ENCODE assay signal across 1 cellular context in genomic region chr13:51222510-51223283, GRCh38.
TF ChIP-seq lines count a peak whose summit lies in the region.

No MANE protein-coding gene starts in this region.

TF ChIP-seq in HEK293, 187 proteins besides CTCF, POLR2A, EP300 and RAD21 (continued from another document and continues in another):
- TF ChIP-seq HOXA7 (CRISPR knock-in tag; IDR thresholded peaks at IDR 0.05; ENCODE audit: borderline replicate concordance), result no peak
- no peak for TF ChIP-seq ZFP37 (tag by site-specific recombination; IDR thresholded peaks at IDR 0.05)
- no peak for TF ChIP-seq MYNN (tag by site-specific recombination; IDR thresholded peaks at IDR 0.05; ENCODE audit: borderline replicate concordance)
- TF ChIP-seq ZNF202 (tag by site-specific recombination; IDR thresholded peaks at IDR 0.05; ENCODE audit: borderline replicate concordance), result no peak
- TF ChIP-seq GLIS1 (tag by site-specific recombination; IDR thresholded peaks at IDR 0.05), result peak; percentile 37; the same call in 1 of the 2 replicates
- TF ChIP-seq ZNF350 (tag by site-specific recombination; IDR thresholded peaks at IDR 0.05), result no peak
- peak; percentile 54; the same call in 1 of the 2 replicates for TF ChIP-seq PATZ1 (tag by site-specific recombination; IDR thresholded peaks at IDR 0.05)
- TF ChIP-seq ZNF785 (tag by site-specific recombination; IDR thresholded peaks at IDR 0.05), result no peak
- TF ChIP-seq MEIS1 (CRISPR knock-in tag; IDR thresholded peaks at IDR 0.05; ENCODE audit: borderline replicate concordance), result no peak
- no peak for TF ChIP-seq SCRT1 (tag by site-specific recombination; IDR thresholded peaks at IDR 0.05; ENCODE audit: borderline replicate concordance)
- TF ChIP-seq ZNF777 (tag by site-specific recombination; IDR thresholded peaks at IDR 0.05; ENCODE audit: borderline replicate concordance), result no peak
- TF ChIP-seq, protein P1, sequence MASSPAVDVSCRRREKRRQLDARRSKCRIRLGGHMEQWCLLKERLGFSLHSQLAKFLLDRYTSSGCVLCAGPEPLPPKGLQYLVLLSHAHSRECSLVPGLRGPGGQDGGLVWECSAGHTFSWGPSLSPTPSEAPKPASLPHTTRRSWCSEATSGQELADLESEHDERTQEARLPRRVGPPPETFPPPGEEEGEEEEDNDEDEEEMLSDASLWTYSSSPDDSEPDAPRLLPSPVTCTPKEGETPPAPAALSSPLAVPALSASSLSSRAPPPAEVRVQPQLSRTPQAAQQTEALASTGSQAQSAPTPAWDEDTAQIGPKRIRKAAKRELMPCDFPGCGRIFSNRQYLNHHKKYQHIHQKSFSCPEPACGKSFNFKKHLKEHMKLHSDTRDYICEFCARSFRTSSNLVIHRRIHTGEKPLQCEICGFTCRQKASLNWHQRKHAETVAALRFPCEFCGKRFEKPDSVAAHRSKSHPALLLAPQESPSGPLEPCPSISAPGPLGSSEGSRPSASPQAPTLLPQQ (tag by site-specific recombination; IDR thresholded peaks at IDR 0.05), result no peak
- TF ChIP-seq MZF1 (tag by site-specific recombination; IDR thresholded peaks at IDR 0.05; ENCODE audit: borderline replicate concordance), result no peak
- no peak for TF ChIP-seq ZNF548 (tag by site-specific recombination; IDR thresholded peaks at IDR 0.05)
- TF ChIP-seq ZIC2 (tag by site-specific recombination; IDR thresholded peaks at IDR 0.05), result no peak
- no peak; the same call in 1 of the 2 replicates for TF ChIP-seq KLF17 (tag by site-specific recombination; IDR thresholded peaks at IDR 0.05)
- TF ChIP-seq ZNF561 (tag by site-specific recombination; IDR thresholded peaks at IDR 0.05; ENCODE audit: borderline replicate concordance), result no peak
- no peak for TF ChIP-seq ZNF391 (tag by site-specific recombination; IDR thresholded peaks at IDR 0.05; ENCODE audit: borderline replicate concordance, low read depth)
- TF ChIP-seq ZNF354C (tag by site-specific recombination; IDR thresholded peaks at IDR 0.05; ENCODE audit: borderline replicate concordance, low read depth), result no peak
- TF ChIP-seq ZBTB20 (tag by site-specific recombination; IDR thresholded peaks at IDR 0.05), result no peak; the same call in 1 of the 2 replicates
- no peak for TF ChIP-seq PBX3 (CRISPR knock-in tag; IDR thresholded peaks at IDR 0.05)
- TF ChIP-seq ZNF324 (tag by site-specific recombination; IDR thresholded peaks at IDR 0.05), result no peak
- TF ChIP-seq ZNF211 (tag by site-specific recombination; IDR thresholded peaks at IDR 0.05; ENCODE audit: low read depth), result no peak
- TF ChIP-seq WT1 (tag by site-specific recombination; IDR thresholded peaks at IDR 0.05), result no peak
- no peak for TF ChIP-seq ZNF416 (tag by site-specific recombination; IDR thresholded peaks at IDR 0.05)
- TF ChIP-seq ZNF404 (tag by site-specific recombination; IDR thresholded peaks at IDR 0.05), result no peak
- TF ChIP-seq ZNF654 (tag by site-specific recombination; IDR thresholded peaks at IDR 0.05; ENCODE audit: low read depth), result no peak
- no peak for TF ChIP-seq ZNF704 (tag by site-specific recombination; IDR thresholded peaks at IDR 0.05)
- TF ChIP-seq ZNF239 (tag by site-specific recombination; IDR thresholded peaks at IDR 0.05), result no peak
- no peak for TF ChIP-seq ZNF76 (tag by site-specific recombination; IDR thresholded peaks at IDR 0.05; ENCODE audit: borderline replicate concordance, low read depth)
- TF ChIP-seq ZNF707 (tag by site-specific recombination; IDR thresholded peaks at IDR 0.05), result no peak
- no peak for TF ChIP-seq ZSCAN4 (tag by site-specific recombination; IDR thresholded peaks at IDR 0.05)
- no peak for TF ChIP-seq ZNF830 (tag by site-specific recombination; IDR thresholded peaks at IDR 0.05; ENCODE audit: low read depth)
- TF ChIP-seq ZNF10 (tag by site-specific recombination; IDR thresholded peaks at IDR 0.05), result no peak
- no peak for TF ChIP-seq ZBTB26 (tag by site-specific recombination; optimal IDR thresholded peaks at IDR 0.05)
- TF ChIP-seq TSHZ1 (tag by site-specific recombination; IDR thresholded peaks at IDR 0.05; ENCODE audit: borderline replicate concordance), result no peak
- no peak for TF ChIP-seq ZNF366 (tag by site-specific recombination; conservative IDR thresholded peaks at IDR 0.05)
- no peak for TF ChIP-seq ZSCAN18 (tag by site-specific recombination; IDR thresholded peaks at IDR 0.05)
- TF ChIP-seq ZNF677 (tag by site-specific recombination; IDR thresholded peaks at IDR 0.05), result 0 out of 2 replicates have a peak, but pooled peaks have one; percentile 13
- no peak for TF ChIP-seq ZNF148 (tag by site-specific recombination; IDR thresholded peaks at IDR 0.05; ENCODE audit: borderline replicate concordance)
- TF ChIP-seq ZNF423 (tag by site-specific recombination; IDR thresholded peaks at IDR 0.05), result 0 out of 2 replicates have a peak, but pooled peaks have one; percentile 12
- TF ChIP-seq ZNF274 (IDR thresholded peaks at IDR 0.05; ENCODE audit: low read length), result no peak
- no peak for TF ChIP-seq ZNF274 (tag by site-specific recombination; IDR thresholded peaks at IDR 0.05; ENCODE audit: borderline replicate concordance)
- peak; percentile 42; the same call in 1 of the 2 replicates for TF ChIP-seq ZBTB8A (tag by site-specific recombination; IDR thresholded peaks at IDR 0.05)
- no peak for TF ChIP-seq ZNF214 (tag by site-specific recombination; IDR thresholded peaks at IDR 0.05; ENCODE audit: borderline replicate concordance)
